In the genomic region with DNA sequence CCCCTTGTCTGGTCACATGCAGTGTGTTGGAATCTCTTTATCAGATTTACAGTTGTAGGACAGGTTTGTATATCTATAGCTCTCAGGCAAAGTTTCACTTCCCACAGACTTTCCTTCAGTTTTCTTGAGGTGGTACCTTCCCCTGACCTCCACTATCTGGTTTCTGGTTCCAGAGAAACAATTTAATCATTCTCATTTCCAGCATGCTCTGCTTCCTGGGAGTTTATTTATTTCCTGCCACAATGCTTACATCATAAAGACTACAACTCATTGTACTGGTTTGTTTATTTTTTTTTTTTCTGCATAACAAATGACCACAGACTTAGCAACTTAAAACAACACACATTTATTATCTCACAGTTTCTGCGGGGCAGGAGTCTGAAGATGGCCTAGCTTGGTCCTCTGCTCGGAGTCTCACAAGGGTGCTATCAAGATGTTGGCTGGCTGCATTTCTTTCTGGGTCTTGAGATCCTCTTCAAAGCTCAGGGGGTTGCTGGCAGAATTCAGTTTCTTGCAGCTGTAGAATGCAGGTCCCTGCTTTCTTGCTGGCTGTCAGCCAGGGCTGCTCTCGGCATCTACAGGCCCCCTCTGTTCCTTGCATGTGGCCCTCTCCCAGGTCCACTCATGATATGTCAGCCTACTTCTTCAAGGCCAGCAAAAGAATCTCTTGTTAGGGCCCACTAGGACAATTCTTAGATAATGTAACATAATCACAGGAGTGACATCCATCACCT, we compare ENCODE assay signal across 13 cellular contexts.
DNase-seq lines count a peak whose midpoint lies in the region; ATAC-seq and TF ChIP-seq lines count a peak whose summit lies in the region.
"Had no signal": no experiment of that assay in that cellular context is flagged by ENCODE, and none has a peak within 500 bp of the region (broad histone marks: within the 10 kb centered on the region; RNA-seq: fewer than 3 reads in every experiment).

No MANE protein-coding gene starts in this region.

- H3K27ac ChIP-seq in mesodermal cell (ENCODE audit: low read depth, low read length, severe bottlenecking) (peak overlapping the region; percentile 64), foreskin keratinocyte (no peak overlapping the region)
- H3K27ac ChIP-seq: BLaER1, breast epithelium, SJCRH30 had no signal

- peaks cover under 1% of the 10 kb centered on the region for H3K9me3 ChIP-seq in mesodermal cell (ENCODE audit: control insufficient read depth, low read length)
- H3K9me3 ChIP-seq: BLaER1, breast epithelium, SJCRH30 had no signal

- H3K4me1 ChIP-seq in mesodermal cell (ENCODE audit: control insufficient read depth, insufficient read depth, low read length, poor library complexity, severe bottlenecking) (peaks cover 20% of the 10 kb centered on the region), foreskin keratinocyte (peaks cover 34% of the 10 kb centered on the region)
- H3K4me1 ChIP-seq: BLaER1 had no signal

- no peaks in the 10 kb centered on the region for H3K27me3 ChIP-seq in foreskin keratinocyte
- H3K27me3 ChIP-seq: BLaER1, breast epithelium, SJCRH30 had no signal

- H3K4me1 Mint-ChIP-seq in activated CD4-positive, alpha-beta T cell treated with anti-CD3 and anti-CD28 coated beads for 36 hours, result peaks cover 7% of the 10 kb centered on the region

- H3K27ac Mint-ChIP-seq in activated CD4-positive, alpha-beta T cell treated with anti-CD3 and anti-CD28 coated beads for 36 hours, result no peak overlapping the region

- H3K27me3 Mint-ChIP-seq in activated CD4-positive, alpha-beta T cell treated with anti-CD3 and anti-CD28 coated beads for 36 hours, result no peaks in the 10 kb centered on the region

- H3K36me3 Mint-ChIP-seq in activated CD4-positive, alpha-beta T cell treated with anti-CD3 and anti-CD28 coated beads for 36 hours (ENCODE audit: low read depth), result no peaks in the 10 kb centered on the region

- no peaks in the 10 kb centered on the region for H3K36me3 ChIP-seq in mesodermal cell (ENCODE audit: control insufficient read depth, insufficient read depth, low read length)
- H3K36me3 ChIP-seq: BLaER1, breast epithelium, SJCRH30 had no signal

- H3K4me3 Mint-ChIP-seq in activated CD4-positive, alpha-beta T cell treated with anti-CD3 and anti-CD28 coated beads for 36 hours, result no peak overlapping the region

- no peak for TF ChIP-seq CTCF in foreskin keratinocyte (conservative IDR thresholded peaks at IDR 0.05)

- no peak overlapping the region for H3K4me3 ChIP-seq in mesodermal cell (ENCODE audit: extremely low read depth, insufficient read depth, low read length, poor library complexity, severe bottlenecking)
- H3K4me3 ChIP-seq: BLaER1, breast epithelium, SJCRH30 had no signal

- no peak for ATAC-seq in activated CD4-positive, alpha-beta T cell treated with anti-CD3 and anti-CD28 coated beads for 36 hours
- ATAC-seq in foreskin keratinocyte (no peak), HG03280 (IDR thresholded peaks at IDR 0.05; ENCODE audit: unreplicated experiment) (no peak)

- peak; percentile 29 for DNase-seq in Daoy (ENCODE audit: low read depth)
- peak; percentile 54 for DNase-seq in NCI-H226
- DNase-seq in brain pericyte (ENCODE audit: low read depth, low spot score), result peak; percentile 17
- no peak for DNase-seq in activated CD4-positive, alpha-beta T cell treated with anti-CD3 and anti-CD28 coated beads for 36 hours
- no peak for DNase-seq in foreskin keratinocyte
- no peak for DNase-seq in cerebellar nuclear complex (lab: John Stamatoyannopoulos, UW)
- DNase-seq: NCI-H1105, NCI-H524 treated with DMSO at 0.1 percent for 48 hours had no signal

- H3K9me3 Mint-ChIP-seq in activated CD4-positive, alpha-beta T cell treated with anti-CD3 and anti-CD28 coated beads for 36 hours (ENCODE audit: low read depth), result no peaks in the 10 kb centered on the region

- WGBS in mesodermal cell (ENCODE audit: insufficient coverage in 2 of 2), 2 experiments, result 68 to 95% methylated on average over 3 of the region's 3 CpGs

- POLR2A ChIA-PET in activated CD4-positive, alpha-beta T cell treated with anti-CD3 and anti-CD28 coated beads for 36 hours (lab: Charles Lee), result no interaction called here

- intact Hi-C loops in activated CD4-positive, alpha-beta T cell treated with anti-CD3 and anti-CD28 coated beads for 36 hours (cut with DNase I, micrococcal nuclease), result no loop called here

- CTCF ChIA-PET in activated CD4-positive, alpha-beta T cell treated with anti-CD3 and anti-CD28 coated beads for 36 hours (lab: Charles Lee), result interaction anchor here (0.6 kb wide), 1 partner anchor 228 kb away, joined by 4 read pairs; no protein-coding TSS in a partner anchor

Comparison
In these comparisons a context has a peak if more than half of its experiments do, and no peak if none do; other contexts are left out.
1. DNase-seq: peak in Daoy (single experiment), NCI-H226 (single experiment) and brain pericyte (single experiment); none in activated CD4-positive, alpha-beta T cell treated with anti-CD3 and anti-CD28 coated beads for 36 hours (single experiment), foreskin keratinocyte (0 of 2) and cerebellar nuclear complex (0 of 2).